Comparison of ENCODE assay signal across 17 cellular contexts in the genomic region with DNA sequence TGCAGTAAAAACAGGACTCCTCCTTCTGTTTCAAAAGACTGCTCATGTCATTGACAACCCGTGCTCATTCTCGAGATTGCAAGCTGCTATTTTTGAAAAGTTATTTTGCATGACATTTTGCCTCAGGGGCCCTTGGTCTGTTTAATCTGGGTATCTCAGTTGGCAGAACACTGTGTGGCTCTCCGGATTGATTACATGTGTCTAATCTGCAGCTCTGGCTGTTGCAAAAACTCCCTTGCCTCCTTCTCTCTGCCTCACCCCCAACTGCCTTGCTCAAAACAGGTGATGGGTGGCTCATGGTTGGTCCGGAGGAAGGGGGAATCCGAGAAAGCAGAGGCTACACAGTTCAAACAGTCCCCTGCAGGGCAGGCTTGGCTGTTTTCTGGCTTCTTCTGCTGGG. TPM values are rescaled to one million over a fixed set of nuclear protein-coding genes. Genes with fewer than 3 reads are reported as not detected.
DNase-seq lines count a peak whose midpoint lies in the region; ATAC-seq and TF ChIP-seq lines count a peak whose summit lies in the region.
"Had no signal": no experiment of that assay in that cellular context is flagged by ENCODE, and none has a peak within 500 bp of the region (broad histone marks: within the 10 kb centered on the region; RNA-seq: fewer than 3 reads in every experiment).

No MANE protein-coding gene starts in this region.

- H3K9me3 ChIP-seq in IMR-90 (ENCODE audit: control insufficient read depth, insufficient read depth, low read length) (no peaks in the 10 kb centered on the region), upper lobe of right lung (no peaks in the 10 kb centered on the region)

- no peak for TF ChIP-seq RAD21 in IMR-90 (IDR thresholded peaks at IDR 0.05; ENCODE audit: low read length)

- H3K36me3 ChIP-seq in IMR-90 (ENCODE audit: control insufficient read depth, insufficient read depth, low read length) (no peaks in the 10 kb centered on the region), upper lobe of right lung (no peaks in the 10 kb centered on the region)

- no peak overlapping the region for H2BK120ac ChIP-seq in IMR-90 (ENCODE audit: low read depth, low read length)

- no TSS peak for BruUV-seq in IMR-90 (replicated peaks; lab: Mats Ljungman, UMichigan)

- intact Hi-C loops in IMR-90 (cut with micrococcal nuclease) (no loop called here), upper lobe of right lung (cut with DNase I) (no loop called here)

- peak overlapping the region; percentile 32 for H2AFZ ChIP-seq in IMR-90 (replicated peaks; ENCODE audit: low read length, poor library complexity)

- no peak overlapping the region for H3K4me3 ChIP-seq in IMR-90 (ENCODE audit: insufficient read depth, low read depth, low read length)
- H3K4me3 ChIP-seq in upper lobe of right lung, result no peak overlapping the region
- H3K4me3 ChIP-seq: coronary artery, K562 had no signal

- no peak overlapping the region for H3K4ac ChIP-seq in IMR-90 (ENCODE audit: low read depth, low read length)

- H3K4me1 ChIP-seq in IMR-90 (ENCODE audit: control insufficient read depth, insufficient read depth, low read length) (peaks cover 2% of the 10 kb centered on the region; the same call in 1 of the 2 replicates), upper lobe of right lung (no peaks in the 10 kb centered on the region)
- H3K4me1 ChIP-seq: foreskin keratinocyte had no signal

- H2AK5ac ChIP-seq in IMR-90 (ENCODE audit: low read depth, low read length), result no peak overlapping the region

- H3K9me1 ChIP-seq in IMR-90 (ENCODE audit: insufficient read depth, low read length), result no peaks in the 10 kb centered on the region

- H3K18ac ChIP-seq in IMR-90 (ENCODE audit: low read depth, low read length), result no peak overlapping the region

- no peaks in the 10 kb centered on the region for H3K79me1 ChIP-seq in IMR-90 (ENCODE audit: low read depth in 1 of 2, low read length in 2 of 2)

- POLR2A ChIA-PET in IMR-90 (lab: Charles Lee; ENCODE audit: unreplicated experiment), result no interaction called here

- no peak overlapping the region for H2BK15ac ChIP-seq in IMR-90 (ENCODE audit: low read depth, low read length)

- in situ Hi-C loops in IMR-90 (cut with MboI; ENCODE audit: low sequenced_read_pairs), result no loop called here

- no peak overlapping the region for H4K5ac ChIP-seq in IMR-90 (ENCODE audit: low read depth, low read length)

- dilution Hi-C loops in IMR-90 (cut with HindIII; ENCODE audit: low sequenced_read_pairs, unreplicated experiment), result no loop called here

- no peak overlapping the region for H2AK9ac ChIP-seq in IMR-90 (replicated peaks; ENCODE audit: low read depth, low read length, poor library complexity)

- no peak overlapping the region for H2BK5ac ChIP-seq in IMR-90 (ENCODE audit: low read depth, low read length, poor library complexity, severe bottlenecking)

- H4K20me1 ChIP-seq in IMR-90 (ENCODE audit: insufficient read depth, low read length), result no peaks in the 10 kb centered on the region

- WGBS in IMR-90 (ENCODE audit: extremely low coverage in 2 of 2, insufficient read length in 1 of 2), 2 experiments, result 59% methylated on average over 2 of the region's 5 CpGs; no CpG with 5 or more reads in 1 of the 2 experiments

- no peak overlapping the region for H2BK20ac ChIP-seq in IMR-90 (ENCODE audit: low read depth, low read length)

- H3K23ac ChIP-seq in IMR-90 (ENCODE audit: low read depth, low read length), result no peak overlapping the region

- no peak overlapping the region for H3K4me2 ChIP-seq in IMR-90 (ENCODE audit: low read depth, low read length)

- no peak for TF ChIP-seq POLR2A in IMR-90 (IDR thresholded peaks at IDR 0.05; ENCODE audit: low read depth, low read length)

- H3K27me3 ChIP-seq in IMR-90 (ENCODE audit: control insufficient read depth, insufficient read depth, low read length), result no peaks in the 10 kb centered on the region; the same call in 1 of the 2 replicates
- no peaks in the 10 kb centered on the region for H3K27me3 ChIP-seq in upper lobe of right lung

- H3K9ac ChIP-seq in IMR-90 (ENCODE audit: low read depth, low read length), result no peak overlapping the region

- H3K56ac ChIP-seq in IMR-90 (ENCODE audit: extremely low read depth, insufficient read depth, low read length), result no peak overlapping the region

- CTCF ChIA-PET in IMR-90 (lab: Yijun Ruan, JAX), result no interaction called here

- no peak overlapping the region for H3K14ac ChIP-seq in IMR-90 (replicated peaks; ENCODE audit: low read depth, low read length)

- H4K91ac ChIP-seq in IMR-90 (ENCODE audit: insufficient read depth, low read depth, low read length), result no peak overlapping the region

- TF ChIP-seq CTCF in IMR-90 (conservative IDR thresholded peaks at IDR 0.05; ENCODE audit: low read depth, low read length) (no peak), upper lobe of right lung (IDR thresholded peaks at IDR 0.05) (no peak)

- no peak for DNase-seq in IMR-90
- DNase-seq in foreskin melanocyte, result peak; percentile 76
- DNase-seq in upper lobe of right lung, result peak; percentile 29
- no peak for DNase-seq in middle frontal gyrus (ENCODE audit: extremely low spot score, low spot score)
- no peak for DNase-seq in COLO668 (lab: John Stamatoyannopoulos, UW; ENCODE audit: unreplicated experiment)
- DNase-seq: activated CD4-positive, alpha-beta T cell treated with anti-CD3 and anti-CD28 coated beads, Interleukin-2, amount 50 U/mL, for 4 hours; foreskin keratinocyte; MV-4-11; NCI-H2029; NCI-H524; PC-3; substantia nigra had no signal

- H3K27ac ChIP-seq in IMR-90 (ENCODE audit: insufficient read depth, low read length) (no peak overlapping the region), upper lobe of right lung (no peak overlapping the region)
- H3K27ac ChIP-seq: coronary artery, foreskin keratinocyte, HL-60 had no signal

- H4K8ac ChIP-seq in IMR-90 (ENCODE audit: low read depth in 2 of 2, low read length in 2 of 2), result no peak overlapping the region

- ATAC-seq in GM18870 (IDR thresholded peaks at IDR 0.05; ENCODE audit: unreplicated experiment), result peak; percentile 49
- no peak for ATAC-seq in IMR-90 (ENCODE audit: low read depth)
- ATAC-seq in upper lobe of right lung, result no peak
- no peak for ATAC-seq in GM21526 (IDR thresholded peaks at IDR 0.05; ENCODE audit: low FRiP score, unreplicated experiment)
- ATAC-seq: foreskin keratinocyte, K562, PC-3 had no signal

TF ChIP-seq in IMR-90, 13 proteins besides CTCF, POLR2A, EP300 and RAD21:
- no peak for TF ChIP-seq FOS (IDR thresholded peaks at IDR 0.05; ENCODE audit: low read depth, low read length)
- TF ChIP-seq MAFK (IDR thresholded peaks at IDR 0.05; ENCODE audit: low read depth, low read length), result no peak
- TF ChIP-seq, protein P1, sequence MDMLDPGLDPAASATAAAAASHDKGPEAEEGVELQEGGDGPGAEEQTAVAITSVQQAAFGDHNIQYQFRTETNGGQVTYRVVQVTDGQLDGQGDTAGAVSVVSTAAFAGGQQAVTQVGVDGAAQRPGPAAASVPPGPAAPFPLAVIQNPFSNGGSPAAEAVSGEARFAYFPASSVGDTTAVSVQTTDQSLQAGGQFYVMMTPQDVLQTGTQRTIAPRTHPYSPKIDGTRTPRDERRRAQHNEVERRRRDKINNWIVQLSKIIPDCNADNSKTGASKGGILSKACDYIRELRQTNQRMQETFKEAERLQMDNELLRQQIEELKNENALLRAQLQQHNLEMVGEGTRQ (IDR thresholded peaks at IDR 0.05; ENCODE audit: low read depth, low read length), result no peak
- TF ChIP-seq RCOR1 (IDR thresholded peaks at IDR 0.05; ENCODE audit: insufficient replicate concordance, low read length), result no peak
- TF ChIP-seq MXI1 (IDR thresholded peaks at IDR 0.05; ENCODE audit: borderline replicate concordance, low read depth, low read length), result no peak
- TF ChIP-seq RFX5 (IDR thresholded peaks at IDR 0.05; ENCODE audit: low read depth, low read length), result no peak
- no peak for TF ChIP-seq BHLHE40 (IDR thresholded peaks at IDR 0.05; ENCODE audit: low read depth, low read length)
- TF ChIP-seq NFE2L2 (IDR thresholded peaks at IDR 0.05; ENCODE audit: low read depth, low read length), result no peak
- no peak for TF ChIP-seq CHD1 (IDR thresholded peaks at IDR 0.05; ENCODE audit: low read depth, low read length)
- no peak for TF ChIP-seq SMC3 (IDR thresholded peaks at IDR 0.05; ENCODE audit: low read depth, low read length)
- no peak for TF ChIP-seq MAZ (IDR thresholded peaks at IDR 0.05; ENCODE audit: borderline replicate concordance, low read depth, low read length)
- TF ChIP-seq CEBPB (IDR thresholded peaks at IDR 0.05; ENCODE audit: low read depth, low read length), result no peak
- TF ChIP-seq, protein P2, sequence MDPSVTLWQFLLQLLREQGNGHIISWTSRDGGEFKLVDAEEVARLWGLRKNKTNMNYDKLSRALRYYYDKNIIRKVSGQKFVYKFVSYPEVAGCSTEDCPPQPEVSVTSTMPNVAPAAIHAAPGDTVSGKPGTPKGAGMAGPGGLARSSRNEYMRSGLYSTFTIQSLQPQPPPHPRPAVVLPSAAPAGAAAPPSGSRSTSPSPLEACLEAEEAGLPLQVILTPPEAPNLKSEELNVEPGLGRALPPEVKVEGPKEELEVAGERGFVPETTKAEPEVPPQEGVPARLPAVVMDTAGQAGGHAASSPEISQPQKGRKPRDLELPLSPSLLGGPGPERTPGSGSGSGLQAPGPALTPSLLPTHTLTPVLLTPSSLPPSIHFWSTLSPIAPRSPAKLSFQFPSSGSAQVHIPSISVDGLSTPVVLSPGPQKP (IDR thresholded peaks at IDR 0.05; ENCODE audit: borderline replicate concordance, low read depth, low read length), result no peak

RNA-seq across cellular contexts. Expression of a gene that starts 25.3 kb away (rescaled TPM):
- 5.0 and 5.4 TPM in 2 replicates for total RNA-seq in IMR-90 (2012; rRNA removed)
- 5.2 and 5.3 TPM in 2 replicates for polyA plus RNA-seq in IMR-90 (2012; rRNA removed)
- 2.4 and 2.7 TPM in 2 replicates for polyA plus RNA-seq in IMR-90 (2012; cell fraction: cytosol; rRNA removed)
- polyA plus RNA-seq in IMR-90 (2012; cell fraction: nucleus; rRNA removed; ENCODE audit: low replicate concordance), result 1.4 and 2.9 TPM in 2 replicates
- 2.8 TPM for total RNA-seq in upper lobe of right lung

Comparison
In these comparisons a context has a peak if more than half of its experiments do, and no peak if none do; other contexts are left out.
1. DNase-seq: peak in foreskin melanocyte (single experiment) and upper lobe of right lung (single experiment); none in IMR-90 (single experiment), middle frontal gyrus (single experiment) and COLO668 (single experiment).